ENCODE assay signal across 14 cellular contexts in genomic region chr9:107266624-107267369, GRCh38. TPM values are rescaled to one million over a fixed set of nuclear protein-coding genes. Genes with fewer than 3 reads are reported as not detected.
DNase-seq lines count a peak whose midpoint lies in the region; ATAC-seq and TF ChIP-seq lines count a peak whose summit lies in the region.
"Had no signal": no experiment of that assay in that cellular context is flagged by ENCODE, and none has a peak within 500 bp of the region (broad histone marks: within the 10 kb centered on the region; RNA-seq: fewer than 3 reads in every experiment).

No MANE protein-coding gene starts in this region.

- H3K9me3 ChIP-seq in IMR-90 (ENCODE audit: control insufficient read depth, insufficient read depth, low read length) (no peaks in the 10 kb centered on the region), trophoblast cell (ENCODE audit: insufficient read depth, low read depth, low read length) (no peaks in the 10 kb centered on the region)

- no peak for TF ChIP-seq RAD21 in IMR-90 (IDR thresholded peaks at IDR 0.05; ENCODE audit: low read length)

- POLR2A ChIA-PET in IMR-90 (lab: Charles Lee; ENCODE audit: unreplicated experiment): no interaction called here

- no peak overlapping the region for H2BK12ac ChIP-seq in trophoblast cell (ENCODE audit: low read length)

- no peak overlapping the region for H3K9ac ChIP-seq in IMR-90 (ENCODE audit: low read depth, low read length)
- H3K9ac ChIP-seq in trophoblast cell (ENCODE audit: low read length): no peak overlapping the region

- H3K4me3 ChIP-seq in IMR-90 (ENCODE audit: insufficient read depth, low read depth, low read length): no peak overlapping the region
- H3K4me3 ChIP-seq in trophoblast cell (ENCODE audit: low read depth, low read length): no peak overlapping the region
- H3K4me3 ChIP-seq in lower leg skin (ENCODE audit: low read depth, poor library complexity, severe bottlenecking): no peak overlapping the region
- H3K4me3 ChIP-seq: K562 had no signal

- no peak overlapping the region for H4K5ac ChIP-seq in IMR-90 (ENCODE audit: low read depth, low read length)

- H3K4me2 ChIP-seq in IMR-90 (ENCODE audit: low read depth, low read length) (no peak overlapping the region), trophoblast cell (ENCODE audit: low read length) (no peak overlapping the region)

- no peak overlapping the region for H3K4ac ChIP-seq in IMR-90 (ENCODE audit: low read depth, low read length)
- H3K4ac ChIP-seq in trophoblast cell (ENCODE audit: low read depth, low read length): no peak overlapping the region

- H2AFZ ChIP-seq in IMR-90 (replicated peaks; ENCODE audit: low read length, poor library complexity) (no peak overlapping the region), trophoblast cell (ENCODE audit: insufficient read depth, low read length, poor library complexity) (no peak overlapping the region)

- H2BK20ac ChIP-seq in IMR-90 (ENCODE audit: low read depth, low read length): 0 out of 2 replicates have a peak overlapping the region, but pooled peaks have one; percentile 59

- TF ChIP-seq POLR2A in IMR-90 (IDR thresholded peaks at IDR 0.05; ENCODE audit: low read depth, low read length) (no peak), lower leg skin (IDR thresholded peaks at IDR 0.05) (no peak)

- no peak overlapping the region for H2BK5ac ChIP-seq in IMR-90 (ENCODE audit: low read depth, low read length, poor library complexity, severe bottlenecking)
- no peak overlapping the region for H2BK5ac ChIP-seq in trophoblast cell (ENCODE audit: low read depth, low read length, poor library complexity)

- H3K36me3 ChIP-seq in IMR-90 (ENCODE audit: control insufficient read depth, insufficient read depth, low read length) (no peaks in the 10 kb centered on the region), trophoblast cell (ENCODE audit: control insufficient read depth in 1 of 2, insufficient read depth in 2 of 2, low read length in 2 of 2) (no peaks in the 10 kb centered on the region)

- no TSS peak for BruUV-seq in IMR-90 (replicated peaks; lab: Mats Ljungman, UMichigan)

- H3K27me3 ChIP-seq in IMR-90 (ENCODE audit: control insufficient read depth, insufficient read depth, low read length) (no peaks in the 10 kb centered on the region), trophoblast cell (ENCODE audit: insufficient read depth, low read length) (no peaks in the 10 kb centered on the region)

- no peaks in the 10 kb centered on the region for H3K79me2 ChIP-seq in trophoblast cell (ENCODE audit: control insufficient read depth, insufficient read depth, low read length, poor library complexity)

- no peak overlapping the region for H2BK120ac ChIP-seq in IMR-90 (ENCODE audit: low read depth, low read length)
- no peak overlapping the region for H2BK120ac ChIP-seq in trophoblast cell (ENCODE audit: insufficient read depth, low read length, poor library complexity)

- dilution Hi-C loops in IMR-90 (cut with HindIII; ENCODE audit: low sequenced_read_pairs, unreplicated experiment): no loop called here

- H3K14ac ChIP-seq in IMR-90 (replicated peaks; ENCODE audit: low read depth, low read length): no peak overlapping the region
- H3K14ac ChIP-seq in trophoblast cell (ENCODE audit: low read length): no peak overlapping the region

- peaks cover 6% of the 10 kb centered on the region for H3K4me1 ChIP-seq in IMR-90 (ENCODE audit: control insufficient read depth, insufficient read depth, low read length)
- peaks cover 4 to 5% of the 10 kb centered on the region in 2 experiments for H3K4me1 ChIP-seq in trophoblast cell (ENCODE audit: control insufficient read depth in 1 of 2, insufficient read depth in 2 of 2, low read length in 2 of 2)

- WGBS in IMR-90 (ENCODE audit: extremely low coverage in 2 of 2, insufficient read length in 1 of 2), 2 experiments: no CpG with 5 or more reads among the region's 7 CpGs
- WGBS in trophoblast cell (ENCODE audit: extremely low coverage, insufficient coverage, insufficient read length): no CpG with 5 or more reads among the region's 7 CpGs
- WGBS in lower leg skin, 2 donors: 68 to 72% methylated on average over 7 of the region's 7 CpGs

- no peak overlapping the region for H2BK15ac ChIP-seq in IMR-90 (ENCODE audit: low read depth, low read length)

- CTCF ChIA-PET in IMR-90 (lab: Yijun Ruan, JAX): no interaction called here

- ATAC-seq in IMR-90 (ENCODE audit: low read depth): no peak
- no peak for ATAC-seq in HG02759 (IDR thresholded peaks at IDR 0.05; ENCODE audit: unreplicated experiment)
- ATAC-seq: CD8-positive, alpha-beta T cell; HCT116; K562 had no signal

- intact Hi-C loops in IMR-90 (cut with micrococcal nuclease): no loop called here
- intact Hi-C loops in lower leg skin (cut with DNase I; ENCODE audit: low total_unique reads): no loop called here

- H3K56ac ChIP-seq in IMR-90 (ENCODE audit: extremely low read depth, insufficient read depth, low read length): no peak overlapping the region

- H3K18ac ChIP-seq in IMR-90 (ENCODE audit: low read depth, low read length) (no peak overlapping the region), trophoblast cell (ENCODE audit: low read length) (no peak overlapping the region)

- no peaks in the 10 kb centered on the region for H3K9me1 ChIP-seq in IMR-90 (ENCODE audit: insufficient read depth, low read length)

- H4K91ac ChIP-seq in IMR-90 (ENCODE audit: insufficient read depth, low read depth, low read length) (no peak overlapping the region), trophoblast cell (ENCODE audit: low read depth, low read length) (peak overlapping the region; percentile 24)

- DNase-seq in EH (ENCODE audit: low read depth): peak; percentile 49
- no peak for DNase-seq in IMR-90
- peak; percentile 27 for DNase-seq in SK-N-DZ (ENCODE audit: low spot score)
- peak; percentile 31 to 66 for DNase-seq in trophoblast cell
- no peak for DNase-seq in lower leg skin (ENCODE audit: low spot score in 2 of 2)
- no peak for DNase-seq in NCI-H2227 (lab: John Stamatoyannopoulos, UW; ENCODE audit: unreplicated experiment)
- DNase-seq: CD8-positive, alpha-beta T cell; COR-L47; DMS153; DMS79 treated with DMSO at 0.1 percent for 48 hours; GDM1 had no signal

- H2AK9ac ChIP-seq in IMR-90 (replicated peaks; ENCODE audit: low read depth, low read length, poor library complexity): no peak overlapping the region

- H4K8ac ChIP-seq in IMR-90 (ENCODE audit: low read depth in 2 of 2, low read length in 2 of 2) (no peak overlapping the region), trophoblast cell (ENCODE audit: low read depth, low read length) (no peak overlapping the region)

- H2AK5ac ChIP-seq in IMR-90 (ENCODE audit: low read depth, low read length): no peak overlapping the region
- H2AK5ac ChIP-seq in trophoblast cell (ENCODE audit: low read length): no peak overlapping the region

- H3K79me1 ChIP-seq in IMR-90 (ENCODE audit: low read depth in 1 of 2, low read length in 2 of 2) (no peaks in the 10 kb centered on the region), trophoblast cell (ENCODE audit: low read length) (peaks cover 2% of the 10 kb centered on the region)

- H3K27ac ChIP-seq in IMR-90 (ENCODE audit: insufficient read depth, low read length) (no peak overlapping the region), trophoblast cell (ENCODE audit: low read depth, low read length) (no peak overlapping the region)

- in situ Hi-C loops in IMR-90 (cut with MboI; ENCODE audit: low sequenced_read_pairs): no loop called here

- TF ChIP-seq CTCF in IMR-90 (conservative IDR thresholded peaks at IDR 0.05; ENCODE audit: low read depth, low read length): no peak
- no peak for TF ChIP-seq CTCF in lower leg skin (IDR thresholded peaks at IDR 0.05)

- H3K23ac ChIP-seq in IMR-90 (ENCODE audit: low read depth, low read length) (no peak overlapping the region), trophoblast cell (ENCODE audit: low read length) (no peak overlapping the region)

- no peak overlapping the region for H4K12ac ChIP-seq in trophoblast cell (ENCODE audit: low read depth, low read length)

- H4K20me1 ChIP-seq in IMR-90 (ENCODE audit: insufficient read depth, low read length): no peaks in the 10 kb centered on the region

TF ChIP-seq in IMR-90, 13 proteins besides CTCF, POLR2A, EP300 and RAD21:
- no peak for TF ChIP-seq BHLHE40 (IDR thresholded peaks at IDR 0.05; ENCODE audit: low read depth, low read length)
- TF ChIP-seq CHD1 (IDR thresholded peaks at IDR 0.05; ENCODE audit: low read depth, low read length): no peak
- no peak for TF ChIP-seq FOS (IDR thresholded peaks at IDR 0.05; ENCODE audit: low read depth, low read length)
- no peak for TF ChIP-seq RFX5 (IDR thresholded peaks at IDR 0.05; ENCODE audit: low read depth, low read length)
- TF ChIP-seq MXI1 (IDR thresholded peaks at IDR 0.05; ENCODE audit: borderline replicate concordance, low read depth, low read length): no peak
- no peak for TF ChIP-seq MAZ (IDR thresholded peaks at IDR 0.05; ENCODE audit: borderline replicate concordance, low read depth, low read length)
- no peak for TF ChIP-seq RCOR1 (IDR thresholded peaks at IDR 0.05; ENCODE audit: insufficient replicate concordance, low read length)
- TF ChIP-seq USF2 (IDR thresholded peaks at IDR 0.05; ENCODE audit: low read depth, low read length): no peak
- TF ChIP-seq SMC3 (IDR thresholded peaks at IDR 0.05; ENCODE audit: low read depth, low read length): no peak
TF ChIP-seq in IMR-90: peak in this region for 0.

RNA-seq across cellular contexts. Expression of gene RAD23B, which starts 16.3 kb away (rescaled TPM):
- 126 and 127 TPM in 2 replicates for total RNA-seq in IMR-90 (2012; rRNA removed)
- polyA plus RNA-seq in IMR-90 (2012; rRNA removed): 123 and 148 TPM in 2 replicates
- polyA plus RNA-seq in IMR-90 (2012; cell fraction: cytosol; rRNA removed): 48.2 and 80.7 TPM in 2 replicates
- polyA plus RNA-seq in IMR-90 (2012; cell fraction: nucleus; rRNA removed; ENCODE audit: low replicate concordance): 20.9 and 67.7 TPM in 2 replicates
- 83.9 and 102 TPM in 2 replicates for polyA plus RNA-seq in SK-N-DZ (2014; cell fraction: cytosol; rRNA removed)
- polyA plus RNA-seq in SK-N-DZ (2014; cell fraction: nucleus; rRNA removed): 25.5 and 29.9 TPM in 2 replicates
- polyA plus RNA-seq in trophoblast cell (2013): 272 and 284 TPM in 2 replicates
- total RNA-seq in lower leg skin: 100 to 1,000 TPM in 3 of 4 donors, 10 to 100 TPM in 1; 88.6 to 136 (median 114) TPM

Comparison
In these comparisons a context has a peak if more than half of its experiments do, and no peak if none do; other contexts are left out.
1. DNase-seq: peak in EH (single experiment), SK-N-DZ (single experiment) and trophoblast cell (2 of 2); none in IMR-90 (single experiment), lower leg skin (0 of 2) and NCI-H2227 (single experiment).